Comparison of ENCODE assay signal across 10 cellular contexts in genomic region chr9:34374905-34375552, GRCh38. TPM values are rescaled to one million over a fixed set of nuclear protein-coding genes. Genes with fewer than 3 reads are reported as not detected.
DNase-seq lines count a peak whose midpoint lies in the region; ATAC-seq, FAIRE-seq and TF ChIP-seq lines count a peak whose summit lies in the region.
"Had no signal": no experiment of that assay in that cellular context is flagged by ENCODE, and none has a peak within 500 bp of the region (broad histone marks: within the 10 kb centered on the region; RNA-seq: fewer than 3 reads in every experiment).

No MANE protein-coding gene starts in this region.

- no peak for DNase-seq in CD4-positive, alpha-beta T cell
- DNase-seq in LHCN-M2 (ENCODE audit: low read depth) (peak; percentile 32), mucosa of descending colon (peak; percentile 83 to 86 (median 85)), GM12891 (ENCODE audit: insufficient read length, low spot score) (no peak), OCI-M1 (lab: John Stamatoyannopoulos, UW) (no peak)
- no peak for DNase-seq in activated naive CD8-positive, alpha-beta T cell treated with anti-CD3 and anti-CD28 coated beads for 36 hours
- DNase-seq in activated CD4-positive, alpha-beta T cell treated with anti-CD3 and anti-CD28 coated beads for 1 hour, result no peak

- H3K36me3 Mint-ChIP-seq in CD4-positive, alpha-beta T cell (ENCODE audit: low read depth), result no peaks in the 10 kb centered on the region
- peaks cover 16% of the 10 kb centered on the region for H3K36me3 Mint-ChIP-seq in activated naive CD8-positive, alpha-beta T cell treated with anti-CD3 and anti-CD28 coated beads for 36 hours

- peaks cover 19% of the 10 kb centered on the region for H3K4me1 ChIP-seq in mucosa of descending colon (ENCODE audit: low read depth)

- FAIRE-seq in GM12891 (lab: Jason Lieb, UNC), result no peak

- H3K36me3 ChIP-seq in mucosa of descending colon (ENCODE audit: low read depth), result no peaks in the 10 kb centered on the region
- H3K36me3 ChIP-seq: cardiac muscle cell, neutrophil had no signal

- no peak for TF ChIP-seq CTCF in CD4-positive, alpha-beta T cell (IDR thresholded peaks at IDR 0.05)
- no peak for TF ChIP-seq CTCF in mucosa of descending colon (IDR thresholded peaks at IDR 0.05)

- TF ChIP-seq POLR2A in GM12891 (IDR thresholded peaks at IDR 0.05; ENCODE audit: low read depth, low read length), result no peak

- ATAC-seq in CD4-positive, alpha-beta T cell (ENCODE audit: poor library complexity), result no peak
- ATAC-seq in mucosa of descending colon, result peak; percentile 64
- no peak for ATAC-seq in GM18519 (IDR thresholded peaks at IDR 0.05; ENCODE audit: low FRiP score, unreplicated experiment)

- peak overlapping the region; percentile 77 for H3K27ac Mint-ChIP-seq in CD4-positive, alpha-beta T cell
- H3K27ac Mint-ChIP-seq in activated naive CD8-positive, alpha-beta T cell treated with anti-CD3 and anti-CD28 coated beads for 36 hours, result no peak overlapping the region

- H3K9me3 Mint-ChIP-seq in CD4-positive, alpha-beta T cell, result no peaks in the 10 kb centered on the region
- no peaks in the 10 kb centered on the region for H3K9me3 Mint-ChIP-seq in activated naive CD8-positive, alpha-beta T cell treated with anti-CD3 and anti-CD28 coated beads for 36 hours

- POLR2A ChIA-PET in CD4-positive, alpha-beta T cell (lab: Charles Lee), result no interaction called here

- H3K27ac ChIP-seq in CD4-positive, alpha-beta T cell (ENCODE audit: low read depth, low read length), result no peak overlapping the region
- H3K27ac ChIP-seq: cardiac muscle cell, neutrophil had no signal

- H3K4me3 ChIP-seq in mucosa of descending colon, result no peak overlapping the region

- CTCF ChIA-PET in CD4-positive, alpha-beta T cell (lab: Charles Lee), result interaction anchor here (0.7 to 0.9 kb wide), 3 partner anchors 30 to 262 kb away, joined by 3 read pairs; partner anchors contain the start of gene SIGMAR1

- H3K9me3 ChIP-seq in CD4-positive, alpha-beta T cell (ENCODE audit: control insufficient read depth, low read length), result no peaks in the 10 kb centered on the region
- no peaks in the 10 kb centered on the region for H3K9me3 ChIP-seq in mucosa of descending colon
- H3K9me3 ChIP-seq: neutrophil had no signal

- no peaks in the 10 kb centered on the region for H3K27me3 ChIP-seq in CD4-positive, alpha-beta T cell (ENCODE audit: control insufficient read depth, insufficient read depth, low read length)

- peak overlapping the region; percentile 96 for H3K4me3 Mint-ChIP-seq in CD4-positive, alpha-beta T cell
- peak overlapping the region; percentile 92 for H3K4me3 Mint-ChIP-seq in activated naive CD8-positive, alpha-beta T cell treated with anti-CD3 and anti-CD28 coated beads for 36 hours

- H3K27me3 Mint-ChIP-seq in CD4-positive, alpha-beta T cell, result no peaks in the 10 kb centered on the region
- H3K27me3 Mint-ChIP-seq in activated naive CD8-positive, alpha-beta T cell treated with anti-CD3 and anti-CD28 coated beads for 36 hours, result no peaks in the 10 kb centered on the region

- intact Hi-C loops in CD4-positive, alpha-beta T cell (cut with DNase I, micrococcal nuclease), result loop anchor here (5.0 to 10.0 kb wide), 7 partner anchors 123 to 1777 kb away; partner anchors contain the start of genes UBAP1 (in 2 of the 2), B4GALT1 (in 1 of the 2) and DCAF12 (in 1 of the 2)
- intact Hi-C loops in mucosa of descending colon (cut with DNase I, micrococcal nuclease), result no loop called here

- H3K4me1 Mint-ChIP-seq in CD4-positive, alpha-beta T cell (ENCODE audit: low read depth), result peaks cover 31% of the 10 kb centered on the region
- H3K4me1 Mint-ChIP-seq in activated naive CD8-positive, alpha-beta T cell treated with anti-CD3 and anti-CD28 coated beads for 36 hours, result peaks cover 30% of the 10 kb centered on the region

TF ChIP-seq in GM12891, 5 proteins besides CTCF, POLR2A, EP300 and RAD21:
- TF ChIP-seq SPI1 (IDR thresholded peaks at IDR 0.05; ENCODE audit: low read depth, low read length) (no peak), PAX5 (IDR thresholded peaks at IDR 0.05; ENCODE audit: insufficient read depth, low read length, severe bottlenecking) (no peak), POLR2AphosphoS5 (IDR thresholded peaks at IDR 0.05; ENCODE audit: low read depth, low read length) (no peak), TAF1 (IDR thresholded peaks at IDR 0.05; ENCODE audit: low read depth, low read length) (no peak), POU2F2 (IDR thresholded peaks at IDR 0.05; ENCODE audit: low read depth, low read length) (no peak)

RNA-seq across cellular contexts. Expression of gene MYORG, which starts 1.7 kb away (rescaled TPM):
- under 1 TPM; 0.42 to 0.58 TPM for total RNA-seq in CD4-positive, alpha-beta T cell
- 1.2 and 1.5 TPM in 2 replicates for total RNA-seq in LHCN-M2 (2014; rRNA removed)
- polyA plus RNA-seq in LHCN-M2 (2012), result 1.9 TPM
- 1 to 10 TPM; 3.6 to 4.4 TPM for total RNA-seq in activated naive CD8-positive, alpha-beta T cell treated with anti-CD3 and anti-CD28 coated beads for 36 hours
- 10 to 100 TPM; 48.8 to 88.2 (median 63.4) TPM for total RNA-seq in mucosa of descending colon
- polyA plus RNA-seq in GM12891 (2012; ENCODE audit: low read depth, missing spikeins), result 0.21 TPM

RNA-seq across cellular contexts. Expression of gene NUDT2, which starts 45.7 kb away (rescaled TPM):
- total RNA-seq in CD4-positive, alpha-beta T cell, result 1 to 10 TPM; 4.5 to 7.2 TPM
- 21.5 and 30.6 TPM in 2 replicates for total RNA-seq in LHCN-M2 (2014; rRNA removed)
- polyA plus RNA-seq in LHCN-M2 (2012), result 44.6 TPM
- total RNA-seq in activated naive CD8-positive, alpha-beta T cell treated with anti-CD3 and anti-CD28 coated beads for 36 hours, result 10 to 100 TPM; 28.0 to 32.7 TPM
- 10 to 100 TPM; 14.9 to 19.9 (median 17.2) TPM for total RNA-seq in mucosa of descending colon
- polyA plus RNA-seq in GM12891 (2012; ENCODE audit: low read depth, missing spikeins), result 27.3 TPM

RNA-seq across cellular contexts. Expression of gene KIF24, which starts 46.0 kb away (rescaled TPM):
- under 1 TPM; 0.05 to 0.14 TPM for total RNA-seq in CD4-positive, alpha-beta T cell
- 5.1 and 5.6 TPM in 2 replicates for total RNA-seq in LHCN-M2 (2014; rRNA removed)
- 1.5 TPM for polyA plus RNA-seq in LHCN-M2 (2012)
- total RNA-seq in activated naive CD8-positive, alpha-beta T cell treated with anti-CD3 and anti-CD28 coated beads for 36 hours, result 1 to 10 TPM; 6.2 to 6.5 TPM
- total RNA-seq in mucosa of descending colon, result 1 to 10 TPM; 1.3 to 2.8 (median 1.8) TPM
- polyA plus RNA-seq in GM12891 (2012; ENCODE audit: low read depth, missing spikeins), result 1.6 TPM

Comparison
In these comparisons a context has a peak if more than half of its experiments do, and no peak if none do; other contexts are left out.
1. DNase-seq: peak in LHCN-M2 (single experiment) and mucosa of descending colon (3 of 3); none in CD4-positive, alpha-beta T cell (0 of 10), activated naive CD8-positive, alpha-beta T cell treated with anti-CD3 and anti-CD28 coated beads for 36 hours (single experiment), GM12891 (single experiment), OCI-M1 (single experiment) and activated CD4-positive, alpha-beta T cell treated with anti-CD3 and anti-CD28 coated beads for 1 hour (single experiment).
2. RNA of gene MYORG, which starts 1.7 kb away (total RNA-seq): 48.8 to 88.2 TPM in mucosa of descending colon; 3.6 to 4.4 TPM in activated naive CD8-positive, alpha-beta T cell treated with anti-CD3 and anti-CD28 coated beads for 36 hours, 1.2 to 1.5 TPM in LHCN-M2 and 0.42 to 0.58 TPM in CD4-positive, alpha-beta T cell; every median in the first group is over 4 times any median in the second.
3. intact Hi-C loops: an anchor here in CD4-positive, alpha-beta T cell (5.0 to 10.0 kb wide); none called in mucosa of descending colon.